In the genomic region with DNA sequence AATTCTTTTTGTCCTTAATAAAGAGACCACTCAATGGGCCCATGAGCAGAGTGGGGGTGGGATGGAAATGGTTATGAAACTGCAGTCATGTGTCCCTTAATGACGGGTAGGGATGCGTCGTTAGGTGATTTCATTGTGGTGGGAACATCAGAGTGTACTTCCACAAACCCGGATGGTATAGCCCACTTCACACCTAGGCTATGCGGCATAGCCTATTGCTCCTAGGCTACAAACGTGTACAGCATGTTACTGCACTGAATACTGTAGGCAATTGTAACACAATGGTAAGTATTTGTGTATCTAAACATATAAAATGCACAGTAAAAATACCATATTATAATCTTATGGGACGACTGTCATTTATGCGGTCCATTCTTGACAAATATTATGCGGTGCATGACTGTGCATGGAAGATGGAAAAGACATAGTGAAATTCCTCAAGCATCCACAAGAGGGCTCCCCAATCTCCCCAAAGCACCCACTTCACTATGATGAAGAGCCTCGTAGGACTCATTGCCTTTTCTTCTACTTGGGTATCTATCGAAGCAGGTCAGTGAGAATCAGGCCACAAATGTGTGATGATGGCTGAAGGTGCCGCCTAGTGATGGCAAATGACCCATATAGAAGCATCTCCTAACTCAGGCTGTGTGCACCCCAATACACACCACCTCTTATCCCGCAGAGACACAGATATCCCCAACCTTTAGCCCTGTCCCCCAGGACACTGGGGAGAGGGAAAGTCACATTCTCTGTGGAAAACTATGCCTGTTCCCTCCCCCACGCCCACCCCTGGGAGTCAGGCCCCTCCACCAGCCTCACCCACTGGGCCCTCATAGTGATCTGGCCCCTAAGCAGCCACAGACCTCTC, we compare ENCODE assay signal across 8 cellular contexts. TPM values are rescaled to one million over a fixed set of nuclear protein-coding genes. Genes with fewer than 3 reads are reported as not detected.
DNase-seq lines count a peak whose midpoint lies in the region; ATAC-seq and TF ChIP-seq lines count a peak whose summit lies in the region.

No MANE protein-coding gene starts in this region.

- TF ChIP-seq CTCF in GM12873 (IDR thresholded peaks at IDR 0.05; ENCODE audit: insufficient read depth, low read depth, low read length, missing control alignments): peak; percentile 79
- peak; percentile 58 to 80 for TF ChIP-seq CTCF in fibroblast of lung (conservative IDR thresholded peaks at IDR 0.05 in 1 of 2, IDR thresholded peaks at IDR 0.05 in 1 of 2; ENCODE audit: low read depth in 1 of 2, low read length in 2 of 2)
- peak; percentile 62 for TF ChIP-seq CTCF in psoas muscle (IDR thresholded peaks at IDR 0.05)

- H3K9ac ChIP-seq in fibroblast of lung (ENCODE audit: insufficient read depth, low read length): no peak overlapping the region

- no peak overlapping the region for H3K27ac ChIP-seq in fibroblast of lung (ENCODE audit: insufficient read depth, low read length)
- no peak overlapping the region for H3K27ac ChIP-seq in psoas muscle

- DNase-seq in AG20443 (ENCODE audit: low spot score): peak; percentile 66
- DNase-seq in NCI-H2196 (lab: John Stamatoyannopoulos, UW; ENCODE audit: unreplicated experiment): peak; percentile 54
- peak; percentile 31 for DNase-seq in activated CD4-positive, alpha-beta T cell treated with anti-CD3 and anti-CD28 coated beads, Interleukin-2, amount 50 U/mL, for 1 hour
- peak; percentile 24 to 55 for DNase-seq in fibroblast of lung (ENCODE audit: low read depth in 2 of 2)
- no peak for DNase-seq in psoas muscle
- no peak for DNase-seq in NK-92 treated with Interleukin-12 subunit alpha and Interleukin-12 subunit beta, amount 100 ng/mL, for 24 hours (lab: John Stamatoyannopoulos, UW)

- H4K20me1 ChIP-seq in fibroblast of lung (ENCODE audit: control insufficient read depth, extremely low read depth, insufficient read depth, low read length): no peaks in the 10 kb centered on the region

- H3K27me3 ChIP-seq in fibroblast of lung (ENCODE audit: control insufficient read depth, insufficient read depth, low read length) (peaks cover 22% of the 10 kb centered on the region), psoas muscle (ENCODE audit: insufficient read depth in 3 of 3, low read length in 2 of 3) (peaks cover 0 to 47% (median 19%) of the 10 kb centered on the region in 3 donors)

- peak in 3 of 4 donors; percentile 39 to 67 (median 65) for ATAC-seq in psoas muscle
- ATAC-seq in HG02885 (IDR thresholded peaks at IDR 0.05; ENCODE audit: poor library complexity, unreplicated experiment): no peak

- WGBS in psoas muscle, 3 donors: 39 to 50% (median 41%) methylated on average over 14 of the region's 14 CpGs

- H3K79me2 ChIP-seq in fibroblast of lung (ENCODE audit: control insufficient read depth, insufficient read depth, low read length): no peaks in the 10 kb centered on the region

- H3K4me1 ChIP-seq in fibroblast of lung (ENCODE audit: control insufficient read depth, extremely low read depth, insufficient read depth, low read length) (no peaks in the 10 kb centered on the region), psoas muscle (no peaks in the 10 kb centered on the region)

- H3K4me2 ChIP-seq in fibroblast of lung (ENCODE audit: extremely low read depth, insufficient read depth, low read length): no peak overlapping the region

- intact Hi-C loops in psoas muscle (cut with DNase I): no loop called here

- H3K9me3 ChIP-seq in fibroblast of lung (ENCODE audit: control insufficient read depth, insufficient read depth, low read depth, low read length): no peaks in the 10 kb centered on the region
- no peaks in the 10 kb centered on the region for H3K9me3 ChIP-seq in psoas muscle

- H3K4me3 ChIP-seq in fibroblast of lung (replicated peaks in 1 of 4; ENCODE audit: control extremely low read depth in 1 of 4, insufficient read depth in 1 of 4, low read depth in 3 of 4, low read length in 4 of 4): no peak overlapping the region
- no peak overlapping the region for H3K4me3 ChIP-seq in psoas muscle

- H3K36me3 ChIP-seq in fibroblast of lung (ENCODE audit: control insufficient read depth, insufficient read depth, low read length) (no peaks in the 10 kb centered on the region), psoas muscle (ENCODE audit: insufficient read depth in 1 of 2, low read depth in 1 of 2) (no peaks in the 10 kb centered on the region)

- no peak overlapping the region for H2AFZ ChIP-seq in fibroblast of lung (ENCODE audit: low read length)

RNA-seq across cellular contexts. Expression of gene TBX21, which starts 43.5 kb away (rescaled TPM):
- total RNA-seq in fibroblast of lung: not detected in 2 replicates
- not detected in 2 replicates for polyA plus RNA-seq in fibroblast of lung
- polyA plus RNA-seq in fibroblast of lung (2012): not detected in 2 replicates
- not detected in 2 replicates for polyA minus RNA-seq in fibroblast of lung (ENCODE audit: low replicate concordance)
- total RNA-seq in psoas muscle: under 1 TPM; 0.12 to 0.36 (median 0.19) TPM
- under 1 TPM in 2 of 3 donors, not detected in 1; 0.04 to 0.12 TPM for polyA plus RNA-seq in psoas muscle

RNA-seq across cellular contexts. Expression of gene OSBPL7, which starts 45.0 kb away (rescaled TPM):
- total RNA-seq in fibroblast of lung: 5.4 and 7.1 TPM in 2 replicates
- polyA plus RNA-seq in fibroblast of lung: 2.1 and 2.2 TPM in 2 replicates
- 2.8 and 3.2 TPM in 2 replicates for polyA plus RNA-seq in fibroblast of lung (2012)
- 3.8 and 13.6 TPM in 2 replicates for polyA minus RNA-seq in fibroblast of lung (ENCODE audit: low replicate concordance)
- 10 to 100 TPM in 1 of 4 donors, 1 to 10 TPM in 3; 2.6 to 23.4 (median 5.3) TPM for total RNA-seq in psoas muscle
- polyA plus RNA-seq in psoas muscle: 1 to 10 TPM in 2 of 3 donors, under 1 TPM in 1; 0.95 to 1.7 (median 1.3) TPM

RNA-seq across cellular contexts. Expression of gene MRPL10, which starts 54.8 kb away (rescaled TPM):
- total RNA-seq in fibroblast of lung (26.5 and 31.0 TPM in 2 replicates), psoas muscle (10 to 100 TPM; 37.8 to 51.9 (median 46.3) TPM)
- polyA plus RNA-seq in fibroblast of lung (44.7 and 53.1 TPM in 2 replicates), psoas muscle (10 to 100 TPM; 44.1 to 78.6 (median 56.1) TPM)
- polyA plus RNA-seq in fibroblast of lung (2012): 38.5 and 40.2 TPM in 2 replicates
- polyA minus RNA-seq in fibroblast of lung (ENCODE audit: low replicate concordance): 58.3 and 103 TPM in 2 replicates

RNA-seq across cellular contexts. Expression of gene LRRC46, which starts 54.9 kb away (rescaled TPM):
- total RNA-seq in fibroblast of lung: under 0.01 TPM in 2 replicates
- polyA plus RNA-seq in fibroblast of lung: 0.19 and 0.93 TPM in 2 replicates
- 0.41 and 1.1 TPM in 2 replicates for polyA plus RNA-seq in fibroblast of lung (2012)
- 2.1 TPM in 1 of 2 replicates, not detected in the other for polyA minus RNA-seq in fibroblast of lung (ENCODE audit: low replicate concordance)
- total RNA-seq in psoas muscle: under 1 TPM in 2 of 4 donors, not detected in 2; 0.15 to 0.54 TPM
- polyA plus RNA-seq in psoas muscle: under 1 TPM; 0.08 to 0.40 (median 0.22) TPM

Comparison
In these comparisons a context has a peak if more than half of its experiments do, and no peak if none do; other contexts are left out.
1. DNase-seq: peak in AG20443 (single experiment), NCI-H2196 (single experiment), activated CD4-positive, alpha-beta T cell treated with anti-CD3 and anti-CD28 coated beads, Interleukin-2, amount 50 U/mL, for 1 hour (single experiment) and fibroblast of lung (2 of 2); none in psoas muscle (0 of 2) and NK-92 treated with Interleukin-12 subunit alpha and Interleukin-12 subunit beta, amount 100 ng/mL, for 24 hours (single experiment).
2. Peak in every context shown above with its lines, with median percentiles within 50 percentile points of each other: CTCF ChIP-seq.